ENCODE assay signal across 25 cellular contexts in the genomic region with DNA sequence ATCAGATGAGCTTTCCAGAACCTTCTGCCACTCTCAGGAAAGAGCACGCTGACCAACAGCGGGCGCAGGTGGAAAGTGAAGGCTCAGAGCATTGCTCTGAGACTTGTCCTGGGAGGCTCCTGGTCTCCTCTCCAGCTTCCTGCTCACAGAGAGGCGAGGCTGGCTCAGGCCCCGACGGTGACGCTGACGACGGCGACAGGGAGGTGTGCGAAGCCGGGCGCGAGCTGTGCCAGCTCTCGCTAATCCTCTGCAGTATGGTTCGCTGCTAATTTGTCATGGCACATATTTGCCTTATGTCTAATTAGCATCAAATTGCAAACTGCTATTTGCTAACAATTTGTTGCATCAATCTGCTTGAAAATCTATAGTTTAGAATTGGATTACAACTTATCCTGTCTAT.
"Had no signal": no experiment of that assay in that cellular context is flagged by ENCODE, and none has a peak within 500 bp of the region (broad histone marks: within the 10 kb centered on the region; RNA-seq: fewer than 3 reads in every experiment).

No MANE protein-coding gene starts in this region.

- H3K9me3 ChIP-seq: colonic mucosa, esophagus muscularis mucosa, gastrocnemius medialis, gastroesophageal sphincter, heart left ventricle, heart right ventricle had no signal

- H3K36me3 ChIP-seq: colonic mucosa, esophagus muscularis mucosa, esophagus squamous epithelium, gastrocnemius medialis, gastroesophageal sphincter, heart left ventricle, heart right ventricle had no signal

- DNase-seq: colonic mucosa; cortex of kidney; dermis blood vessel endothelial cell; dorsolateral prefrontal cortex; effector CD4-positive, alpha-beta T cell; effector CD8-positive, alpha-beta T cell; effector memory CD4-positive, alpha-beta T cell; effector memory CD8-positive, alpha-beta T cell; endodermal cell; erythroblast; esophagus squamous epithelium; foreskin fibroblast; foreskin keratinocyte; foreskin melanocyte; gastrocnemius medialis; glutamatergic neuron; head of caudate nucleus; heart left ventricle; heart right ventricle had no signal

- H3K27ac ChIP-seq: colonic mucosa, coronary artery, dorsolateral prefrontal cortex, epithelial cell of prostate, esophagus muscularis mucosa, esophagus squamous epithelium, foreskin keratinocyte, gastrocnemius medialis, gastroesophageal sphincter, heart left ventricle, heart right ventricle had no signal

- ATAC-seq: effector memory CD8-positive, alpha-beta T cell; esophagus mucosa; foreskin keratinocyte; gastrocnemius medialis; gastroesophageal sphincter; heart left ventricle; heart right ventricle had no signal

- H3K4me1 ChIP-seq: colonic mucosa, esophagus muscularis mucosa, esophagus squamous epithelium, foreskin keratinocyte, gastrocnemius medialis, gastroesophageal sphincter had no signal

- FAIRE-seq: endothelial cell of umbilical vein had no signal

- H3K4me3 ChIP-seq: colonic mucosa, coronary artery, dorsolateral prefrontal cortex, esophagus muscularis mucosa, esophagus squamous epithelium, gastrocnemius medialis, gastroesophageal sphincter, heart left ventricle, heart right ventricle had no signal

- H3K27me3 ChIP-seq: colonic mucosa, esophagus muscularis mucosa, esophagus squamous epithelium, foreskin keratinocyte, gastrocnemius medialis, gastroesophageal sphincter, heart left ventricle had no signal
